Comparison of ENCODE assay signal across 8 cellular contexts in genomic region chr7:149261829-149262617, GRCh38. TPM values are rescaled to one million over a fixed set of nuclear protein-coding genes. Genes with fewer than 3 reads are reported as not detected.
DNase-seq lines count a peak whose midpoint lies in the region; ATAC-seq and TF ChIP-seq lines count a peak whose summit lies in the region.

ZNF783 (plus strand) TSS chr7:149262196; CDS start chr7:149262334, 138 bp downstream.

- peak within 1 kb of the TSS; percentile 86 to 93 for H3K4me3 Mint-ChIP-seq in activated T-cell treated with anti-CD3 and anti-CD28 coated beads, Interleukin-2, amount 50 U/mL, for 72 hours
- H3K4me3 Mint-ChIP-seq in naive thymus-derived CD4-positive, alpha-beta T cell, result peak within 1 kb of the TSS; percentile 83 to 91 (median 88)
- H3K4me3 Mint-ChIP-seq in stimulated activated memory B cell treated with anti-CD40 and anti-IgM and Interleukin-4, amounts not matched to agents 10 μg/mL and 1 μg/mL and 100 μg/mL, for 72 hours, result peak within 1 kb of the TSS; percentile 89

- peak; percentile 62 for TF ChIP-seq CTCF in PC-3 (conservative IDR thresholded peaks at IDR 0.05; ENCODE audit: low read depth, low read length)

- BruUV-seq in PC-3 (replicated peaks; lab: Mats Ljungman, UMichigan), result no TSS peak

- intact Hi-C loops in PC-3 (cut with micrococcal nuclease), result loop anchor here (1.0 to 2.0 kb wide), 3 partner anchors 23 to 160 kb away; no protein-coding TSS in a partner anchor
- intact Hi-C loops in naive thymus-derived CD4-positive, alpha-beta T cell (cut with micrococcal nuclease), result loop anchor here (1.0 to 10.0 kb wide), 17 partner anchors 23 to 1963 kb away; partner anchors contain the start of genes PDIA4 (in 2 of the 2), ZNF212 (in 2 of the 2), ZNF746 (in 2 of the 2) and ABCF2 (in 1 of the 2)

- H3K36me3 ChIP-seq in PC-3 (ENCODE audit: low read depth, low read length), result no peaks in the 10 kb centered on the region; the same call in 1 of the 2 replicates
- H3K36me3 ChIP-seq in naive thymus-derived CD4-positive, alpha-beta T cell (ENCODE audit: control insufficient read depth in 2 of 3, insufficient read depth in 3 of 3, low read length in 3 of 3), result peaks cover 0 to 21% (median 8%) of the 10 kb centered on the region in 3 experiments

- H3K36me3 Mint-ChIP-seq in activated T-cell treated with anti-CD3 and anti-CD28 coated beads, Interleukin-2, amount 50 U/mL, for 72 hours (ENCODE audit: insufficient read depth in 2 of 2), result peaks cover 0 to 17% of the 10 kb centered on the region in 2 donors
- H3K36me3 Mint-ChIP-seq in naive thymus-derived CD4-positive, alpha-beta T cell, result peaks cover 2 to 14% (median 7%) of the 10 kb centered on the region in 5 donors
- H3K36me3 Mint-ChIP-seq in stimulated activated memory B cell treated with anti-CD40 and anti-IgM and Interleukin-4, amounts not matched to agents 10 μg/mL and 1 μg/mL and 100 μg/mL, for 72 hours, result peaks cover 26% of the 10 kb centered on the region

- H2AFZ ChIP-seq in PC-3 (ENCODE audit: low read length), result peak within 1 kb of the TSS; percentile 88

- no peaks in the 10 kb centered on the region for H3K27me3 Mint-ChIP-seq in activated T-cell treated with anti-CD3 and anti-CD28 coated beads, Interleukin-2, amount 50 U/mL, for 72 hours (ENCODE audit: low read depth)
- H3K27me3 Mint-ChIP-seq in naive thymus-derived CD4-positive, alpha-beta T cell, result no peaks in the 10 kb centered on the region
- no peaks in the 10 kb centered on the region for H3K27me3 Mint-ChIP-seq in stimulated activated memory B cell treated with anti-CD40 and anti-IgM and Interleukin-4, amounts not matched to agents 10 μg/mL and 1 μg/mL and 100 μg/mL, for 72 hours

- peaks cover 42% of the 10 kb centered on the region for H3K4me1 Mint-ChIP-seq in activated T-cell treated with anti-CD3 and anti-CD28 coated beads, Interleukin-2, amount 50 U/mL, for 72 hours (ENCODE audit: low read depth)
- peaks cover 22 to 46% (median 32%) of the 10 kb centered on the region in 7 donors for H3K4me1 Mint-ChIP-seq in naive thymus-derived CD4-positive, alpha-beta T cell
- H3K4me1 Mint-ChIP-seq in stimulated activated memory B cell treated with anti-CD40 and anti-IgM and Interleukin-4, amounts not matched to agents 10 μg/mL and 1 μg/mL and 100 μg/mL, for 72 hours, result peaks cover 35% of the 10 kb centered on the region

- H3K27ac ChIP-seq in PC-3 (ENCODE audit: low read length), result peak within 1 kb of the TSS; percentile 82
- H3K27ac ChIP-seq in naive thymus-derived CD4-positive, alpha-beta T cell (ENCODE audit: low read depth, low read length), result peak within 1 kb of the TSS; percentile 71

- H3K4me2 ChIP-seq in PC-3 (ENCODE audit: low read length), result peak within 1 kb of the TSS; percentile 91

- peaks cover 18% of the 10 kb centered on the region for H3K4me1 ChIP-seq in PC-3 (ENCODE audit: insufficient read depth, low read length)
- peaks cover 19 to 20% of the 10 kb centered on the region in 2 donors for H3K4me1 ChIP-seq in naive thymus-derived CD4-positive, alpha-beta T cell (ENCODE audit: control insufficient read depth in 2 of 2, insufficient read depth in 2 of 2, low read length in 2 of 2)

- no peaks in the 10 kb centered on the region for H4K20me1 ChIP-seq in PC-3 (ENCODE audit: low read length)

- CTCF ChIA-PET in PC-3 (lab: Charles Lee), result interaction anchor here (0.6 to 1.9 kb wide), 7 partner anchors 23 to 497 kb away, joined by 3 to 12 read pairs (median 4); no protein-coding TSS in a partner anchor
- CTCF ChIA-PET in naive thymus-derived CD4-positive, alpha-beta T cell (lab: Charles Lee), result interaction anchor here (0.6 to 3.3 kb wide), 12 partner anchors 9 to 1627 kb away, joined by 3 to 26 read pairs (median 4); partner anchors contain the start of genes ZNF398 and ZNF777

- DNase-seq in DMS53 (lab: John Stamatoyannopoulos, UW), result peak; percentile 98
- peak; percentile 87 for DNase-seq in HuH-7.5 (ENCODE audit: low spot score)
- DNase-seq in PC-3, result peak; percentile 85
- peak; percentile 90 for DNase-seq in activated T-cell treated with anti-CD3 and anti-CD28 coated beads, Interleukin-2, amount 50 U/mL, for 72 hours
- peak; percentile 93 for DNase-seq in fibroblast of gingiva (ENCODE audit: low read depth)
- DNase-seq in naive thymus-derived CD4-positive, alpha-beta T cell, result peak; percentile 77 to 88 (median 86)

- H3K9ac ChIP-seq in PC-3 (ENCODE audit: low read length), result peak within 1 kb of the TSS; percentile 90

- H3F3A ChIP-seq in PC-3 (ENCODE audit: low read length, unreplicated experiment), result no peaks in the 10 kb centered on the region

- no peaks in the 10 kb centered on the region for H3K27me3 ChIP-seq in PC-3 (ENCODE audit: low read length)
- no peaks in the 10 kb centered on the region for H3K27me3 ChIP-seq in naive thymus-derived CD4-positive, alpha-beta T cell (ENCODE audit: control insufficient read depth in 2 of 2, insufficient read depth in 2 of 2, low read length in 2 of 2)

- peak; percentile 82 for ATAC-seq in GM21526 (IDR thresholded peaks at IDR 0.05; ENCODE audit: low FRiP score, unreplicated experiment)
- peak; percentile 90 for ATAC-seq in PC-3
- peak; percentile 85 to 91 for ATAC-seq in activated T-cell treated with anti-CD3 and anti-CD28 coated beads, Interleukin-2, amount 50 U/mL, for 72 hours (replicated peaks in 1 of 2)
- ATAC-seq in naive thymus-derived CD4-positive, alpha-beta T cell, result peak; percentile 97
- peak; percentile 96 for ATAC-seq in stimulated activated memory B cell treated with anti-CD40 and anti-IgM and Interleukin-4, amounts not matched to agents 10 μg/mL and 1 μg/mL and 100 μg/mL, for 72 hours

- peaks cover 18% of the 10 kb centered on the region; the same call in 1 of the 2 replicates for H3K79me2 ChIP-seq in PC-3 (ENCODE audit: low read length)

- H3K9me2 ChIP-seq in PC-3 (replicated peaks; ENCODE audit: low read length), result no peaks in the 10 kb centered on the region

- POLR2A ChIA-PET in PC-3 (lab: Charles Lee; ENCODE audit: unreplicated experiment), result interaction anchor here (0.7 kb wide), 1 partner anchor 187 kb away, joined by 3 read pairs; no protein-coding TSS in a partner anchor
- POLR2A ChIA-PET in naive thymus-derived CD4-positive, alpha-beta T cell (lab: Charles Lee), result interaction anchor here (0.9 to 4.4 kb wide), 11 partner anchors 9 to 199 kb away, joined by 3 to 61 read pairs (median 6); partner anchors contain the start of genes ZNF282, ZNF425 and ZNF777

- H3K9me3 ChIP-seq in PC-3 (ENCODE audit: low read length), result no peaks in the 10 kb centered on the region
- H3K9me3 ChIP-seq in naive thymus-derived CD4-positive, alpha-beta T cell (ENCODE audit: control insufficient read depth in 2 of 3, low read length in 3 of 3), result no peaks in the 10 kb centered on the region

- H3K4me3 ChIP-seq in PC-3 (ENCODE audit: low read length), result peak within 1 kb of the TSS; percentile 69
- peak within 1 kb of the TSS; percentile 74 for H3K4me3 ChIP-seq in naive thymus-derived CD4-positive, alpha-beta T cell (ENCODE audit: low read length)

- peak within 1 kb of the TSS; percentile 89 for H3K27ac Mint-ChIP-seq in activated T-cell treated with anti-CD3 and anti-CD28 coated beads, Interleukin-2, amount 50 U/mL, for 72 hours
- H3K27ac Mint-ChIP-seq in naive thymus-derived CD4-positive, alpha-beta T cell, result peak within 1 kb of the TSS; percentile 84 to 93 (median 90)
- peak within 1 kb of the TSS; percentile 91 for H3K27ac Mint-ChIP-seq in stimulated activated memory B cell treated with anti-CD40 and anti-IgM and Interleukin-4, amounts not matched to agents 10 μg/mL and 1 μg/mL and 100 μg/mL, for 72 hours

- H3K9me3 Mint-ChIP-seq in activated T-cell treated with anti-CD3 and anti-CD28 coated beads, Interleukin-2, amount 50 U/mL, for 72 hours, result no peaks in the 10 kb centered on the region
- H3K9me3 Mint-ChIP-seq in naive thymus-derived CD4-positive, alpha-beta T cell, result no peaks in the 10 kb centered on the region
- no peaks in the 10 kb centered on the region for H3K9me3 Mint-ChIP-seq in stimulated activated memory B cell treated with anti-CD40 and anti-IgM and Interleukin-4, amounts not matched to agents 10 μg/mL and 1 μg/mL and 100 μg/mL, for 72 hours

RNA-seq across cellular contexts. Expression of gene ZNF783, which starts in this region (rescaled TPM):
- total RNA-seq in PC-3 (2014; rRNA removed), result 6.9 and 7.0 TPM in 2 replicates
- 10 to 100 TPM; 28.4 to 32.4 TPM for total RNA-seq in activated T-cell treated with anti-CD3 and anti-CD28 coated beads, Interleukin-2, amount 50 U/mL, for 72 hours
- 10 to 100 TPM; 23.3 to 49.2 (median 36.0) TPM for total RNA-seq in naive thymus-derived CD4-positive, alpha-beta T cell
- polyA plus RNA-seq in naive thymus-derived CD4-positive, alpha-beta T cell, result 1 to 10 TPM; 6.2 to 9.7 TPM

Comparison
In these comparisons a context has a peak if more than half of its experiments do, and no peak if none do; other contexts are left out.
1. Peak in every context shown above with its lines: DNase-seq, ATAC-seq, H3K4me3 ChIP-seq and H3K27ac ChIP-seq.